9 cellular contexts compared by ENCODE assay signal in genomic region chr19:49852631-49853126, GRCh38. TPM values are rescaled to one million over a fixed set of nuclear protein-coding genes. Genes with fewer than 3 reads are reported as not detected.
DNase-seq lines count a peak whose midpoint lies in the region; ATAC-seq and TF ChIP-seq lines count a peak whose summit lies in the region.
"Had no signal": no experiment of that assay in that cellular context is flagged by ENCODE, and none has a peak within 500 bp of the region (broad histone marks: within the 10 kb centered on the region; RNA-seq: fewer than 3 reads in every experiment).

No MANE protein-coding gene starts in this region.

- H3K4me2 ChIP-seq in BLaER1 treated with 17β-estradiol and CSF1 and Interleukin-3, amounts not matched to agents 10 nM and 100 nM: peak overlapping the region; percentile 89 to 100 (median 98)
- H3K4me2 ChIP-seq in KMS-11: peak overlapping the region; percentile 44; the same call in 1 of the 2 replicates

- H3K36me3 Mint-ChIP-seq in central memory CD8-positive, alpha-beta T cell (ENCODE audit: insufficient read depth): peaks cover 16% of the 10 kb centered on the region
- peaks cover 0 to 11% (median 3%) of the 10 kb centered on the region in 3 donors for H3K36me3 Mint-ChIP-seq in naive thymus-derived CD8-positive, alpha-beta T cell

- peaks cover 0 to 14% (median 8%) of the 10 kb centered on the region in 11 experiments; a peak in 12 of 22 replicates for H3K9me3 ChIP-seq in BLaER1 treated with 17β-estradiol and CSF1 and Interleukin-3, amounts not matched to agents 10 nM and 100 nM (replicated peaks in 1 of 11)

- H3K27ac ChIP-seq in BLaER1 treated with 17β-estradiol and CSF1 and Interleukin-3, amounts not matched to agents 10 nM and 100 nM: no peak overlapping the region
- no peak overlapping the region for H3K27ac ChIP-seq in KMS-11

- peaks cover 56 to 66% (median 60%) of the 10 kb centered on the region in 11 experiments for H4K20me1 ChIP-seq in BLaER1 treated with 17β-estradiol and CSF1 and Interleukin-3, amounts not matched to agents 10 nM and 100 nM
- no peaks in the 10 kb centered on the region for H4K20me1 ChIP-seq in KMS-11 (ENCODE audit: insufficient read depth)

- peaks cover 5% of the 10 kb centered on the region for H3K9me3 Mint-ChIP-seq in central memory CD8-positive, alpha-beta T cell
- peaks cover 0 to 5% (median 0%) of the 10 kb centered on the region in 9 donors for H3K9me3 Mint-ChIP-seq in naive thymus-derived CD8-positive, alpha-beta T cell

- H3K27me3 Mint-ChIP-seq in central memory CD8-positive, alpha-beta T cell: no peaks in the 10 kb centered on the region
- no peaks in the 10 kb centered on the region for H3K27me3 Mint-ChIP-seq in naive thymus-derived CD8-positive, alpha-beta T cell

- ATAC-seq in central memory CD8-positive, alpha-beta T cell (replicated peaks; ENCODE audit: extremely low read depth, poor library complexity, severe bottlenecking): no peak
- no peak for ATAC-seq in naive thymus-derived CD8-positive, alpha-beta T cell
- ATAC-seq in HG03432 (IDR thresholded peaks at IDR 0.05; ENCODE audit: unreplicated experiment): no peak
- ATAC-seq in HG02571 (IDR thresholded peaks at IDR 0.05; ENCODE audit: unreplicated experiment): no peak

- no peaks in the 10 kb centered on the region for H3K27me3 ChIP-seq in BLaER1 treated with 17β-estradiol and CSF1 and Interleukin-3, amounts not matched to agents 10 nM and 100 nM
- no peaks in the 10 kb centered on the region for H3K27me3 ChIP-seq in KMS-11 (ENCODE audit: insufficient read depth, low read depth)

- no peak overlapping the region for H2AFZ ChIP-seq in KMS-11 (ENCODE audit: low read depth)

- peaks cover 35% of the 10 kb centered on the region for H3K79me2 ChIP-seq in KMS-11 (ENCODE audit: insufficient read depth, low read depth)

- peak overlapping the region; percentile 69 for H3K27ac Mint-ChIP-seq in central memory CD8-positive, alpha-beta T cell (ENCODE audit: low read depth)
- peak overlapping the region; percentile 25 to 94 (median 90) for H3K27ac Mint-ChIP-seq in naive thymus-derived CD8-positive, alpha-beta T cell

- H3K4me1 Mint-ChIP-seq in central memory CD8-positive, alpha-beta T cell: peaks cover 38% of the 10 kb centered on the region
- peaks cover 19 to 43% (median 31%) of the 10 kb centered on the region in 4 donors for H3K4me1 Mint-ChIP-seq in naive thymus-derived CD8-positive, alpha-beta T cell

- POLR2A ChIA-PET in naive thymus-derived CD8-positive, alpha-beta T cell (lab: Charles Lee): interaction anchor here (3.7 to 9.1 kb wide), 2 partner anchors 13 to 23 kb away, joined by 53 to 137 read pairs; partner anchors contain the start of genes AKT1S1, PNKP and TBC1D17

- no peak for TF ChIP-seq CTCF in KMS-11 (conservative IDR thresholded peaks at IDR 0.05; ENCODE audit: low read depth, low read length)

- H3K36me3 ChIP-seq in BLaER1 treated with 17β-estradiol and CSF1 and Interleukin-3, amounts not matched to agents 10 nM and 100 nM: peaks cover 24 to 42% (median 37%) of the 10 kb centered on the region in 11 experiments
- no peaks in the 10 kb centered on the region for H3K36me3 ChIP-seq in KMS-11 (ENCODE audit: insufficient read depth)

- H3K4me3 ChIP-seq in BLaER1 treated with 17β-estradiol and CSF1 and Interleukin-3, amounts not matched to agents 10 nM and 100 nM: peak overlapping the region in 9 of 10 experiments; percentile 83 to 99 (median 97); a peak in 16 of 20 replicates
- H3K4me3 ChIP-seq in KMS-11 (IDR thresholded peaks at IDR 0.05; ENCODE audit: insufficient read depth, low read depth, low read length): no peak overlapping the region

- DNase-seq in central memory CD8-positive, alpha-beta T cell (ENCODE audit: low spot score in 2 of 2): no peak
- no peak for DNase-seq in naive thymus-derived CD8-positive, alpha-beta T cell
- DNase-seq in occipital lobe (lab: John Stamatoyannopoulos, UW) (no peak), GF-D8 (lab: John Stamatoyannopoulos, UW) (no peak)
- DNase-seq: Kasumi-1 had no signal

- peak overlapping the region; percentile 40 to 97 (median 93); a peak in 17 of 22 replicates for H3K9ac ChIP-seq in BLaER1 treated with 17β-estradiol and CSF1 and Interleukin-3, amounts not matched to agents 10 nM and 100 nM
- no peak overlapping the region for H3K9ac ChIP-seq in KMS-11

- H3K4me3 Mint-ChIP-seq in central memory CD8-positive, alpha-beta T cell: peak overlapping the region; percentile 85
- peak overlapping the region; percentile 78 to 94 (median 89) for H3K4me3 Mint-ChIP-seq in naive thymus-derived CD8-positive, alpha-beta T cell

- peaks cover 39 to 59% (median 49%) of the 10 kb centered on the region in 10 experiments for H3K4me1 ChIP-seq in BLaER1 treated with 17β-estradiol and CSF1 and Interleukin-3, amounts not matched to agents 10 nM and 100 nM
- H3K4me1 ChIP-seq in KMS-11 (ENCODE audit: low read depth, poor library complexity, severe bottlenecking): peaks cover 37% of the 10 kb centered on the region

RNA-seq across cellular contexts. Expression of gene PTOV1, which starts 1.7 kb away (rescaled TPM):
- total RNA-seq in naive thymus-derived CD8-positive, alpha-beta T cell: 100 to 1,000 TPM; 178 to 186 TPM
- 10 to 100 TPM; 42.9 to 67.4 (median 50.9) TPM for polyA plus RNA-seq in naive thymus-derived CD8-positive, alpha-beta T cell
- total RNA-seq in occipital lobe: 99.2 TPM

RNA-seq across cellular contexts. Expression of gene PNKP, which starts 14.7 kb away (rescaled TPM):
- 100 to 1,000 TPM; 170 to 176 TPM for total RNA-seq in naive thymus-derived CD8-positive, alpha-beta T cell
- polyA plus RNA-seq in naive thymus-derived CD8-positive, alpha-beta T cell: 10 to 100 TPM; 21.1 to 24.3 (median 21.4) TPM
- total RNA-seq in occipital lobe: 24.0 TPM

RNA-seq across cellular contexts. Expression of gene AKT1S1, which starts 24.5 kb away (rescaled TPM):
- 10 to 100 TPM; 28.4 to 30.4 TPM for total RNA-seq in naive thymus-derived CD8-positive, alpha-beta T cell
- polyA plus RNA-seq in naive thymus-derived CD8-positive, alpha-beta T cell: 1 to 10 TPM; 2.6 to 4.5 (median 3.9) TPM
- 3.9 TPM for total RNA-seq in occipital lobe

RNA-seq across cellular contexts. Expression of gene TBC1D17, which starts 24.8 kb away (rescaled TPM):
- total RNA-seq in naive thymus-derived CD8-positive, alpha-beta T cell: 10 to 100 TPM; 92.7 to 94.0 TPM
- 10 to 100 TPM in 2 of 3 donors, 1 to 10 TPM in 1; 8.1 to 17.7 (median 11.3) TPM for polyA plus RNA-seq in naive thymus-derived CD8-positive, alpha-beta T cell
- 6.1 TPM for total RNA-seq in occipital lobe

RNA-seq across cellular contexts. Expression of gene MED25, which starts 34.6 kb away (rescaled TPM):
- 10 to 100 TPM; 39.8 to 43.2 TPM for total RNA-seq in naive thymus-derived CD8-positive, alpha-beta T cell
- 10 to 100 TPM in 2 of 3 donors, 1 to 10 TPM in 1; 7.5 to 19.2 (median 13.1) TPM for polyA plus RNA-seq in naive thymus-derived CD8-positive, alpha-beta T cell
- total RNA-seq in occipital lobe: 12.8 TPM
